In genomic region chr2:232113821-232114220, GRCh38 we compare ENCODE assay signal across 26 cellular contexts.
DNase-seq lines count a peak whose midpoint lies in the region; ATAC-seq and TF ChIP-seq lines count a peak whose summit lies in the region.
"Had no signal": no experiment of that assay in that cellular context is flagged by ENCODE, and none has a peak within 500 bp of the region (broad histone marks: within the 10 kb centered on the region; RNA-seq: fewer than 3 reads in every experiment).

No MANE protein-coding gene starts in this region.

- TF ChIP-seq CTCF in HFFc6 (IDR thresholded peaks at IDR 0.05): no peak
- no peak for TF ChIP-seq CTCF in endothelial cell (IDR thresholded peaks at IDR 0.05; ENCODE audit: unreplicated experiment)
- no peak for TF ChIP-seq CTCF in A673 (conservative IDR thresholded peaks at IDR 0.05; ENCODE audit: low read depth, low read length)

- CTCF ChIA-PET in A673 (lab: Charles Lee): no interaction called here

- H3K4me3 ChIP-seq in A673 (ENCODE audit: low read depth, low read length, poor library complexity, severe bottlenecking): no peak overlapping the region
- H3K4me3 ChIP-seq: ascending aorta, GM12878, hepatocyte had no signal

- no peak overlapping the region for H3K27ac ChIP-seq in A673 (ENCODE audit: low read depth, low read length, poor library complexity, severe bottlenecking)
- H3K27ac ChIP-seq: ascending aorta, hepatocyte, parathyroid adenoma had no signal

- H3K27ac Mint-ChIP-seq in HFFc6 (no peak overlapping the region; the same call in 1 of the 2 replicates), endothelial cell (ENCODE audit: unreplicated experiment) (no peak overlapping the region)
- H3K27ac Mint-ChIP-seq: activated naive CD4-positive, alpha-beta T cell treated with anti-CD3 and anti-CD28 coated beads, Interleukin-2, amount 10 ng/mL, durations not matched to agents 7 days and 5 days; CD4-positive, alpha-beta T cell; nephron had no signal

- H3K4me3 Mint-ChIP-seq in HFFc6 (no peak overlapping the region), endothelial cell (ENCODE audit: unreplicated experiment) (peak overlapping the region; percentile 43)
- H3K4me3 Mint-ChIP-seq: activated naive CD4-positive, alpha-beta T cell treated with anti-CD3 and anti-CD28 coated beads, Interleukin-2, amount 10 ng/mL, durations not matched to agents 7 days and 5 days; CD4-positive, alpha-beta T cell; nephron had no signal

- H3K36me3 Mint-ChIP-seq in HFFc6 (ENCODE audit: low read depth) (no peaks in the 10 kb centered on the region; the same call in 1 of the 2 replicates), endothelial cell (ENCODE audit: low read depth, unreplicated experiment) (peaks cover 20% of the 10 kb centered on the region)

- POLR2A ChIA-PET in A673 (lab: Charles Lee; ENCODE audit: low non-redundant PET): no interaction called here

- DNase-seq in Daoy (ENCODE audit: low read depth): peak; percentile 60
- peak; percentile 58 for DNase-seq in HFFc6
- DNase-seq in RPMI7951 (ENCODE audit: low read depth): peak; percentile 91
- DNase-seq in endothelial cell (ENCODE audit: low spot score): no peak
- no peak for DNase-seq in mucosa of gallbladder (ENCODE audit: low spot score)
- DNase-seq in A673 (ENCODE audit: low spot score): no peak
- DNase-seq: activated CD4-positive, CD25-positive, alpha-beta regulatory T cell; activated CD8-positive, alpha-beta memory T cell treated with anti-CD3 and anti-CD28 coated beads for 24 hours; activated naive CD4-positive, alpha-beta T cell treated with anti-CD3 and anti-CD28 coated beads, Interleukin-2, amount 10 ng/mL, durations not matched to agents 7 days and 5 days; activated T-cell treated with anti-CD3 and anti-CD28 coated beads, Interleukin-2, amount 50 U/mL, for 48 hours; CD4-positive, alpha-beta T cell; DMS 273 treated with DMSO at 0.1 percent for 48 hours; foreskin melanocyte; left ventricle myocardium superior; NCI-H1417 treated with DMSO at 0.1 percent for 48 hours; NCI-H2171; NCI-H524 treated with DMSO at 0.1 percent for 48 hours; RPMI8226; T-helper 9 cell had no signal

- intact Hi-C loops in A673 (cut with micrococcal nuclease; ENCODE audit: unreplicated experiment): no loop called here

- no TSS peak for BruUV-seq in A673 (replicated peaks; lab: Mats Ljungman, UMichigan)

- H3K27me3 ChIP-seq in A673 (replicated peaks; ENCODE audit: insufficient read depth, low read depth, low read length, poor library complexity): no peaks in the 10 kb centered on the region
- H3K27me3 ChIP-seq: ascending aorta, hepatocyte had no signal

- no peaks in the 10 kb centered on the region for H3K9me3 ChIP-seq in A673 (ENCODE audit: low read depth, low read length, poor library complexity, severe bottlenecking)
- H3K9me3 ChIP-seq: ascending aorta had no signal

- H3K4me1 ChIP-seq in A673 (ENCODE audit: insufficient read depth, low read length, poor library complexity, severe bottlenecking): no peaks in the 10 kb centered on the region
- H3K4me1 ChIP-seq: ascending aorta had no signal

- H3K27me3 Mint-ChIP-seq in HFFc6 (ENCODE audit: insufficient read depth): no peaks in the 10 kb centered on the region; the same call in 1 of the 2 replicates
- peaks cover 2% of the 10 kb centered on the region for H3K27me3 Mint-ChIP-seq in endothelial cell (ENCODE audit: unreplicated experiment)
- H3K27me3 Mint-ChIP-seq: activated naive CD4-positive, alpha-beta T cell treated with anti-CD3 and anti-CD28 coated beads, Interleukin-2, amount 10 ng/mL, durations not matched to agents 7 days and 5 days; CD4-positive, alpha-beta T cell had no signal

- no peaks in the 10 kb centered on the region for H3K36me3 ChIP-seq in A673 (ENCODE audit: insufficient read depth, low read length, poor library complexity, severe bottlenecking)

- H3K9me3 Mint-ChIP-seq in HFFc6 (no peaks in the 10 kb centered on the region), endothelial cell (ENCODE audit: unreplicated experiment) (no peaks in the 10 kb centered on the region)
- H3K9me3 Mint-ChIP-seq: activated naive CD4-positive, alpha-beta T cell treated with anti-CD3 and anti-CD28 coated beads, Interleukin-2, amount 10 ng/mL, durations not matched to agents 7 days and 5 days; nephron had no signal

- H3K4me1 Mint-ChIP-seq in HFFc6 (ENCODE audit: low read depth) (peaks cover 25% of the 10 kb centered on the region), endothelial cell (ENCODE audit: unreplicated experiment) (peaks cover 29% of the 10 kb centered on the region)
- H3K4me1 Mint-ChIP-seq: nephron had no signal

- no peak for ATAC-seq in HG03520 (IDR thresholded peaks at IDR 0.05; ENCODE audit: unreplicated experiment)
- ATAC-seq: GM12878, left ventricle myocardium superior, sciatic nerve had no signal

Comparison
In these comparisons a context has a peak if more than half of its experiments do, and no peak if none do; other contexts are left out.
1. DNase-seq: peak in Daoy (single experiment), HFFc6 (single experiment) and RPMI7951 (single experiment); none in endothelial cell (single experiment), mucosa of gallbladder (single experiment) and A673 (single experiment).